17 cellular contexts compared by ENCODE assay signal in genomic region chr22:42156121-42156520, GRCh38. TPM values are rescaled to one million over a fixed set of nuclear protein-coding genes. Genes with fewer than 3 reads are reported as not detected.
DNase-seq lines count a peak whose midpoint lies in the region; ATAC-seq and TF ChIP-seq lines count a peak whose summit lies in the region.
"Had no signal": no experiment of that assay in that cellular context is flagged by ENCODE, and none has a peak within 500 bp of the region (broad histone marks: within the 10 kb centered on the region; RNA-seq: fewer than 3 reads in every experiment).

No MANE protein-coding gene starts in this region.

- TF ChIP-seq CTCF in RWPE1 (conservative IDR thresholded peaks at IDR 0.05; ENCODE audit: low read depth), result no peak
- TF ChIP-seq CTCF in progenitor cell of endocrine pancreas (IDR thresholded peaks at IDR 0.05; ENCODE audit: unreplicated experiment), result no peak

- no peaks in the 10 kb centered on the region for H3K9me3 Mint-ChIP-seq in T-helper 2 cell treated with Interferon-gamma antibody and Interleukin-4, amounts not matched to agents 5 μg/mL and 100 μg/mL, for 36 hours
- H3K9me3 Mint-ChIP-seq in progenitor cell of endocrine pancreas (ENCODE audit: low read depth), result no peaks in the 10 kb centered on the region
- no peaks in the 10 kb centered on the region for H3K9me3 Mint-ChIP-seq in activated T-cell treated with anti-CD3 and anti-CD28 coated beads, Interleukin-2, amount 50 U/mL, for 72 hours

- POLR2A ChIA-PET in RWPE1 (lab: Yijun Ruan, JAX; ENCODE audit: low non-redundant PET), result no interaction called here

- peaks cover 10% of the 10 kb centered on the region for H3K36me3 Mint-ChIP-seq in T-helper 2 cell treated with Interferon-gamma antibody and Interleukin-4, amounts not matched to agents 5 μg/mL and 100 μg/mL, for 36 hours (ENCODE audit: low read depth)
- peaks cover 4% of the 10 kb centered on the region for H3K36me3 Mint-ChIP-seq in progenitor cell of endocrine pancreas (ENCODE audit: insufficient read depth)
- H3K36me3 Mint-ChIP-seq in activated T-cell treated with anti-CD3 and anti-CD28 coated beads, Interleukin-2, amount 50 U/mL, for 72 hours (ENCODE audit: insufficient read depth in 2 of 2), result no peaks in the 10 kb centered on the region

- DNase-seq in T-helper 2 cell treated with Interferon-gamma antibody and Interleukin-4, amounts not matched to agents 5 μg/mL and 100 μg/mL, for 36 hours (ENCODE audit: low spot score), result no peak
- DNase-seq in T-helper 2 cell (no peak), RWPE1 (ENCODE audit: low spot score) (peak; percentile 67), progenitor cell of endocrine pancreas (ENCODE audit: low spot score, unreplicated experiment) (no peak), Kasumi-1 (lab: John Stamatoyannopoulos, UW) (no peak)
- no peak for DNase-seq in activated T-cell treated with anti-CD3 and anti-CD28 coated beads, Interleukin-2, amount 50 U/mL, for 72 hours
- no peak for DNase-seq in activated CD4-positive, CD25-positive, alpha-beta regulatory T cell (lab: John Stamatoyannopoulos, UW)
- DNase-seq: BE2C; Calu3; CD4-positive, alpha-beta memory T cell; NCI-H1417 treated with DMSO at 0.1 percent for 48 hours; NCI-H2029 treated with DMSO at 0.1 percent for 48 hours; NCI-H774; PC-3 had no signal

- H3K27ac ChIP-seq in RWPE1, result peak overlapping the region; percentile 58
- H3K27ac ChIP-seq: 22Rv1, HL-60 had no signal

- no peak overlapping the region for H3K4me3 Mint-ChIP-seq in T-helper 2 cell treated with Interferon-gamma antibody and Interleukin-4, amounts not matched to agents 5 μg/mL and 100 μg/mL, for 36 hours
- H3K4me3 Mint-ChIP-seq in progenitor cell of endocrine pancreas (ENCODE audit: low read depth), result no peak overlapping the region
- H3K4me3 Mint-ChIP-seq in activated T-cell treated with anti-CD3 and anti-CD28 coated beads, Interleukin-2, amount 50 U/mL, for 72 hours, result no peak overlapping the region
- H3K4me3 Mint-ChIP-seq: CD4-positive, alpha-beta memory T cell had no signal

- H3K27ac Mint-ChIP-seq in T-helper 2 cell treated with Interferon-gamma antibody and Interleukin-4, amounts not matched to agents 5 μg/mL and 100 μg/mL, for 36 hours, result peak overlapping the region; percentile 11
- H3K27ac Mint-ChIP-seq in progenitor cell of endocrine pancreas, result peak overlapping the region; percentile 74
- H3K27ac Mint-ChIP-seq in activated T-cell treated with anti-CD3 and anti-CD28 coated beads, Interleukin-2, amount 50 U/mL, for 72 hours, result no peak overlapping the region

- no peaks in the 10 kb centered on the region for H3K27me3 Mint-ChIP-seq in T-helper 2 cell treated with Interferon-gamma antibody and Interleukin-4, amounts not matched to agents 5 μg/mL and 100 μg/mL, for 36 hours (ENCODE audit: low read depth)
- H3K27me3 Mint-ChIP-seq in progenitor cell of endocrine pancreas, result no peaks in the 10 kb centered on the region
- no peaks in the 10 kb centered on the region for H3K27me3 Mint-ChIP-seq in activated T-cell treated with anti-CD3 and anti-CD28 coated beads, Interleukin-2, amount 50 U/mL, for 72 hours (ENCODE audit: low read depth)
- H3K27me3 Mint-ChIP-seq: CD4-positive, alpha-beta memory T cell had no signal

- CTCF ChIA-PET in RWPE1 (lab: Yijun Ruan, JAX), result interaction anchor here (0.6 kb wide), 1 partner anchor 128 kb away, joined by 3 read pairs; no protein-coding TSS in a partner anchor

- peaks cover 3% of the 10 kb centered on the region for H3K4me1 Mint-ChIP-seq in T-helper 2 cell treated with Interferon-gamma antibody and Interleukin-4, amounts not matched to agents 5 μg/mL and 100 μg/mL, for 36 hours (ENCODE audit: low read depth)
- H3K4me1 Mint-ChIP-seq in progenitor cell of endocrine pancreas (ENCODE audit: low read depth), result no peaks in the 10 kb centered on the region
- peaks cover 6% of the 10 kb centered on the region for H3K4me1 Mint-ChIP-seq in activated T-cell treated with anti-CD3 and anti-CD28 coated beads, Interleukin-2, amount 50 U/mL, for 72 hours (ENCODE audit: low read depth)
- H3K4me1 Mint-ChIP-seq: CD4-positive, alpha-beta memory T cell had no signal

- ATAC-seq in esophagus mucosa, result peak; percentile 92
- ATAC-seq in activated T-cell treated with anti-CD3 and anti-CD28 coated beads, Interleukin-2, amount 50 U/mL, for 72 hours (replicated peaks in 1 of 2), result no peak
- ATAC-seq: PC-3 had no signal

RNA-seq across cellular contexts. Expression of gene CYP2D6, which starts 25.5 kb away (rescaled TPM):
- 1.1 TPM for total RNA-seq in esophagus mucosa
- 8.0 and 10.3 TPM in 2 replicates for total RNA-seq in progenitor cell of endocrine pancreas
- 1 to 10 TPM; 6.6 to 6.8 TPM for total RNA-seq in activated T-cell treated with anti-CD3 and anti-CD28 coated beads, Interleukin-2, amount 50 U/mL, for 72 hours
